Comparison of ENCODE assay signal across 1 cellular context in genomic region chr12:49060237-49061156, GRCh38.
A peak's percentile ranks its signal among the peaks of the same experiment; 100 is the strongest.
TF ChIP-seq lines count a peak whose summit lies in the region.

KMT2D (minus strand) TSS chr12:49060794; CDS start chr12:49055324, 5,470 bp downstream.

TF ChIP-seq in K562, 482 proteins besides CTCF, POLR2A, EP300 and RAD21 (continued from another document and continues in another):
- TF ChIP-seq, protein P1, sequence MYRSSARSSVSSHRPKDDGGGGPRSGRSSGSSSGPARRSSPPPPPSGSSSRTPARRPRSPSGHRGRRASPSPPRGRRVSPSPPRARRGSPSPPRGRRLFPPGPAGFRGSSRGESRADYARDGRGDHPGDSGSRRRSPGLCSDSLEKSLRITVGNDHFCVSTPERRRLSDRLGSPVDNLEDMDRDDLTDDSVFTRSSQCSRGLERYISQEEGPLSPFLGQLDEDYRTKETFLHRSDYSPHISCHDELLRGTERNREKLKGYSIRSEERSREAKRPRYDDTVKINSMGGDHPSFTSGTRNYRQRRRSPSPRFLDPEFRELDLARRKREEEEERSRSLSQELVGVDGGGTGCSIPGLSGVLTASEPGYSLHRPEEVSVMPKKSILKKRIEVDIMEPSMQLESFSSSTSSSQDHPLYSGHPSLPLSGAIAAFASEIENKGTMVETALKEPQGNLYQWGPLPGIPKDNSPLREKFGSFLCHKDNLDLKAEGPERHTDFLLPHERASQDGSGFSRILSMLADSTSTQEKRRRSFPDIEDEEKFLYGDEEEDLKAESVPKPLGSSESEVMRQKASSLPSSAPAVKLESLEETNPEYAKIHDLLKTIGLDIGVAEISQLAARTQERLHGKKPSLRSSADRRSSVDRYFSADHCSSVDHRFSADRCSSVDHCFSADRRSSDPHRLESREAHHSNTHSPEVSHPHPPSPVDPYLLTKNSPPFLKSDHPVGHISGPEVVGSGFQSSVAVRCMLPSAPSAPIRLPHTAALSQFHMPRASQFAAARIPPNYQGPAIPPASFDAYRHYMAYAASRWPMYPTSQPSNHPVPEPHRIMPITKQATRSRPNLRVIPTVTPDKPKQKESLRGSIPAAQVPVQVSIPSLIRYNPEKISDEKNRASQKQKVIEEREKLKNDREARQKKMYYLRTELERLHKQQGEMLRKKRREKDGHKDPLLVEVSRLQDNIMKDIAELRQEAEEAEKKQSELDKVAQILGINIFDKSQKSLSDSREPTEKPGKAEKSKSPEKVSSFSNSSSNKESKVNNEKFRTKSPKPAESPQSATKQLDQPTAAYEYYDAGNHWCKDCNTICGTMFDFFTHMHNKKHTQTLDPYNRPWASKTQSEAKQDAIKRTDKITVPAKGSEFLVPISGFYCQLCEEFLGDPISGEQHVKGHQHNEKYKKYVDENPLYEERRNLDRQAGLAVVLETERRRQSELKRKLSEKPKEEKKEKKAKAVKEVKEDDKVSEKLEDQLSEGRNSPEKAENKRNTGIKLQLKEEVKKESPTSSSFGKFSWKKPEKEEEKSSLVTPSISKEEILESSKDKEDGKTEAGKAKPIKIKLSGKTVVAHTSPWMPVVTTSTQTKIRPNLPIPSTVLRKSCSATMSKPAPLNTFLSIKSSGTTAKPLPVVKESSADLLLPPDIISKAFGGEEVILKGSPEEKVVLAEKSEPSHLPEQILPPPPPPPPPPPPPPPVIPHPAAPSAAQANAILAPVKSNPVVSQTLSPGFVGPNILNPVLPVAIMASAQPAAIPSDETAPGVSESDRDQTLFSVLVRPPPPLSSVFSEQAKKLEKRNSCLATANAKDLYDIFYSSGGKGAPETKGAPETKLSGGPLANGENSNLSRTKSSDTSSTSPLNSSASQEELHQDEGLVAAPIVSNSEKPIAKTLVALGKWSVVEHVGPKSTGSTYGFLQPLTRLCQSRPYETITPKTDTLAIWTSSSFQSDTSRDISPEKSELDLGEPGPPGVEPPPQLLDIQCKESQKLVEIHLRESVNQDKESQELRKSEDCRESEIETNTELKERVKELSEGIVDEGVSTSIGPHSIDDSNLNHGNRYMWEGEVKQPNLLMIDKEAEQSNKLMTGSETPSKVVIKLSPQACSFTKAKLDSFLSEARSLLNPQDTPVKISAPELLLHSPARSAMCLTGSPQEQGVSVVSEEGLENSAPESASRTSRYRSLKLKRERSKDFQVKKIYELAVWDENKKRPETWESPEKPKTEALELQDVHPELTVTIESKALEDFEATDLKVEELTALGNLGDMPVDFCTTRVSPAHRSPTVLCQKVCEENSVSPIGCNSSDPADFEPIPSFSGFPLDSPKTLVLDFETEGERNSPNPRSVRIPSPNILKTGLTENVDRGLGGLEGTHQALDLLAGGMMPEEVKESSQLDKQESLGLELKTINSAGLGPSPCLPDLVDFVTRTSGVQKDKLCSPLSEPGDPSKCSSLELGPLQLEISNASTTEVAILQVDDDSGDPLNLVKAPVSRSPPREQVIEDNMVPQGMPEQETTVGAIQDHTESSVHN (IDR thresholded peaks at IDR 0.05; ENCODE audit: borderline replicate concordance in 1 of 2, low read depth in 1 of 2) = 0 out of 4 replicates have a peak, but pooled peaks of 1 of the 2 experiments have one; percentile 52
- TF ChIP-seq CSDE1 (IDR thresholded peaks at IDR 0.05) (no peak), FIP1L1 (IDR thresholded peaks at IDR 0.05; ENCODE audit: low read depth, low read length, poor library complexity, severe bottlenecking) (peak; percentile 97), RB1 (IDR thresholded peaks at IDR 0.05; ENCODE audit: low read depth) (peak; percentile 86), ZNF212 (CRISPR knock-in tag; IDR thresholded peaks at IDR 0.05) (no peak), PTRF (tag; IDR thresholded peaks at IDR 0.05) (no peak), CHD4 (IDR thresholded peaks at IDR 0.05; ENCODE audit: insufficient read depth, insufficient replicate concordance, low read depth, low read length, poor library complexity, severe bottlenecking) (no peak), EGR1 (conservative IDR thresholded peaks at IDR 0.05) (peak; percentile 37; the same call in 1 of the 2 replicates), ZBTB5 (IDR thresholded peaks at IDR 0.05) (no peak), ZNF124 (CRISPR knock-in tag; IDR thresholded peaks at IDR 0.05) (no peak), GATAD2B (IDR thresholded peaks at IDR 0.05; ENCODE audit: borderline replicate concordance) (peak; percentile 78), NCOR1 (IDR thresholded peaks at IDR 0.05) (peak; percentile 71), ZNF766 (CRISPR knock-in tag; conservative IDR thresholded peaks at IDR 0.05) (peak; percentile 73; the same call in 1 of the 2 replicates), ELK3 (CRISPR knock-in tag; IDR thresholded peaks at IDR 0.05) (no peak), HNRNPL (IDR thresholded peaks at IDR 0.05; ENCODE audit: low read depth, low read length) (no peak; the same call in 1 of the 2 replicates), RBM25 (IDR thresholded peaks at IDR 0.05; ENCODE audit: low read depth, low read length, severe bottlenecking) (no peak), CHD1 (IDR thresholded peaks at IDR 0.05; ENCODE audit: low read length) (no peak), DEAF1 (CRISPR knock-in tag; IDR thresholded peaks at IDR 0.05) (no peak), ZNF639 (CRISPR knock-in tag; conservative IDR thresholded peaks at IDR 0.05 in 1 of 2, IDR thresholded peaks at IDR 0.05 in 1 of 2) (peak in 1 of 2 experiments; percentile 86; a peak in 2 of 4 replicates), TAF1 (IDR thresholded peaks at IDR 0.05; ENCODE audit: control insufficient read depth, extremely low read depth, insufficient read depth, low read length, severe bottlenecking) (peak; percentile 97), MYNN (IDR thresholded peaks at IDR 0.05) (peak; percentile 58), MYNN (CRISPR knock-in tag; IDR thresholded peaks at IDR 0.05) (no peak), ZNF197 (CRISPR knock-in tag; IDR thresholded peaks at IDR 0.05; ENCODE audit: low read depth) (no peak), NBN (IDR thresholded peaks at IDR 0.05; ENCODE audit: low read depth) (0 out of 2 replicates have a peak, but pooled peaks have one; percentile 84), TCF7L2 (IDR thresholded peaks at IDR 0.05; ENCODE audit: low read depth, low read length) (no peak), BCLAF1 (IDR thresholded peaks at IDR 0.05; ENCODE audit: borderline replicate concordance in 1 of 2, control insufficient read depth in 1 of 2, low read depth in 2 of 2, low read length in 1 of 2) (no peak), OTX1 (CRISPR knock-in tag; IDR thresholded peaks at IDR 0.05) (no peak), SRSF7 (optimal IDR thresholded peaks at IDR 0.05; ENCODE audit: low read depth, low read length) (no peak), KAT7 (CRISPR knock-in tag; IDR thresholded peaks at IDR 0.05; ENCODE audit: borderline replicate concordance) (peak; percentile 97; the same call in 1 of the 2 replicates), ZNF584 (CRISPR knock-in tag; IDR thresholded peaks at IDR 0.05; ENCODE audit: low read depth) (peak; percentile 82; the same call in 1 of the 2 replicates), ZNF143 (CRISPR knock-in tag; IDR thresholded peaks at IDR 0.05) (peak; percentile 74), SLC30A9 (CRISPR knock-in tag; IDR thresholded peaks at IDR 0.05) (no peak), MXI1 (IDR thresholded peaks at IDR 0.05; ENCODE audit: low read depth, low read length) (peak; percentile 91), MTF1 (CRISPR knock-in tag; IDR thresholded peaks at IDR 0.05; ENCODE audit: borderline replicate concordance) (no peak), ZFX (CRISPR knock-in tag; IDR thresholded peaks at IDR 0.05) (peak; percentile 86), ATF2 (CRISPR knock-in tag; IDR thresholded peaks at IDR 0.05) (no peak)
- TF ChIP-seq, protein P2, sequence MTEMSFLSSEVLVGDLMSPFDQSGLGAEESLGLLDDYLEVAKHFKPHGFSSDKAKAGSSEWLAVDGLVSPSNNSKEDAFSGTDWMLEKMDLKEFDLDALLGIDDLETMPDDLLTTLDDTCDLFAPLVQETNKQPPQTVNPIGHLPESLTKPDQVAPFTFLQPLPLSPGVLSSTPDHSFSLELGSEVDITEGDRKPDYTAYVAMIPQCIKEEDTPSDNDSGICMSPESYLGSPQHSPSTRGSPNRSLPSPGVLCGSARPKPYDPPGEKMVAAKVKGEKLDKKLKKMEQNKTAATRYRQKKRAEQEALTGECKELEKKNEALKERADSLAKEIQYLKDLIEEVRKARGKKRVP (CRISPR knock-in tag; IDR thresholded peaks at IDR 0.05) = no peak
- TF ChIP-seq, protein P3, sequence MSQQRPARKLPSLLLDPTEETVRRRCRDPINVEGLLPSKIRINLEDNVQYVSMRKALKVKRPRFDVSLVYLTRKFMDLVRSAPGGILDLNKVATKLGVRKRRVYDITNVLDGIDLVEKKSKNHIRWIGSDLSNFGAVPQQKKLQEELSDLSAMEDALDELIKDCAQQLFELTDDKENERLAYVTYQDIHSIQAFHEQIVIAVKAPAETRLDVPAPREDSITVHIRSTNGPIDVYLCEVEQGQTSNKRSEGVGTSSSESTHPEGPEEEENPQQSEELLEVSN (IDR thresholded peaks at IDR 0.05; ENCODE audit: borderline replicate concordance in 1 of 2, extremely low read depth in 1 of 2, insufficient read depth in 1 of 2, insufficient read length in 1 of 2, low read depth in 1 of 2, low read length in 1 of 2, poor library complexity in 1 of 2, severe bottlenecking in 1 of 2) = peak; percentile 73 to 81
- TF ChIP-seq, protein P4, sequence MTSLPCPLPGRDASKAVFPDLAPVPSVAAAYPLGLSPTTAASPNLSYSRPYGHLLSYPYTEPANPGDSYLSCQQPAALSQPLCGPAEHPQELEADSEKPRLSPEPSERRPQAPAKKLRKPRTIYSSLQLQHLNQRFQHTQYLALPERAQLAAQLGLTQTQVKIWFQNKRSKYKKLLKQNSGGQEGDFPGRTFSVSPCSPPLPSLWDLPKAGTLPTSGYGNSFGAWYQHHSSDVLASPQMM (CRISPR knock-in tag; IDR thresholded peaks at IDR 0.05) = no peak
